23 cellular contexts compared by ENCODE assay signal in the genomic region with DNA sequence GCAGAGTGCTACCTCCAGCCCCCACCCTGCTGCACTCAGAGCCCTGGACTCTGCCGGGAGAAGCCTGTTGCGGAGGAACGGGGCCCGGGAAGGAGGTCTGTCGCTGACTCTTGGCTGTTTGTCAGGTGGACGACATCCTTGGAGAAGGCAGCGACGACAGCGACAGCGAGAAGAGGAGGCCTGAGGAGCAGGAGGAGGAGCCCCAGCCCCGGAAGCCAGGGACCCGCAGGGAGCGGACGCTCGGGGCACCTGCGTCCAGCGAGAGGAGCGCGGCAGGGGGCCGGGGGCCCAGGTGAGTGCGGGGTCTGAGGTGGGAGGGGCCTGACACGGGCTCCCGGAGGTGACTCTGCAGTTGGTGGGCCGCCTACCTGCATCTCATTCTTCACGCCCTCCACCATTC.
"Had no signal": no experiment of that assay in that cellular context is flagged by ENCODE, and none has a peak within 500 bp of the region (broad histone marks: within the 10 kb centered on the region; RNA-seq: fewer than 3 reads in every experiment).

No MANE protein-coding gene starts in this region.

- H3K4me3 ChIP-seq: dorsolateral prefrontal cortex, gastrocnemius medialis, prostate gland, skin epidermis, testis, tibial artery had no signal

- H3K9me3 ChIP-seq: prostate gland, testis, tibial artery had no signal

- H3K27ac ChIP-seq: dorsolateral prefrontal cortex, epithelial cell of prostate, gastrocnemius medialis, neutrophil, parathyroid adenoma, prostate gland, skin epidermis, testis, tibial artery had no signal

- H3K27me3 ChIP-seq: dorsolateral prefrontal cortex, gastrocnemius medialis, neutrophil, testis, tibial artery had no signal

- H3K4me1 ChIP-seq: gastrocnemius medialis, parathyroid adenoma, prostate gland, testis, tibial artery had no signal

- ATAC-seq: gastrocnemius medialis, right cardiac atrium had no signal

- DNase-seq: caudate nucleus; cerebellar nuclear complex; effector CD8-positive, alpha-beta T cell; endodermal cell; foreskin fibroblast; gastrocnemius medialis; mammary epithelial cell; mesendoderm; natural killer cell; stimulated activated CD4-positive, alpha-beta T cell treated with anti-CD3 and anti-CD28 coated beads, Interleukin-15, amount 100 ng/mL, for 24 hours; stimulated activated CD4-positive, alpha-beta T cell treated with anti-CD3 and anti-CD28 coated beads, Interleukin-2, amount 100 ng/mL, for 48 hours; stimulated activated CD8-positive, alpha-beta memory T cell treated with anti-CD3 and anti-CD28 coated beads, Interleukin-4, amount 100 ng/mL, for 48 hours; stimulated activated naive CD4-positive, alpha-beta T cell; substantia nigra; testis; tibial artery had no signal
